8 cellular contexts compared by ENCODE assay signal in the genomic region with DNA sequence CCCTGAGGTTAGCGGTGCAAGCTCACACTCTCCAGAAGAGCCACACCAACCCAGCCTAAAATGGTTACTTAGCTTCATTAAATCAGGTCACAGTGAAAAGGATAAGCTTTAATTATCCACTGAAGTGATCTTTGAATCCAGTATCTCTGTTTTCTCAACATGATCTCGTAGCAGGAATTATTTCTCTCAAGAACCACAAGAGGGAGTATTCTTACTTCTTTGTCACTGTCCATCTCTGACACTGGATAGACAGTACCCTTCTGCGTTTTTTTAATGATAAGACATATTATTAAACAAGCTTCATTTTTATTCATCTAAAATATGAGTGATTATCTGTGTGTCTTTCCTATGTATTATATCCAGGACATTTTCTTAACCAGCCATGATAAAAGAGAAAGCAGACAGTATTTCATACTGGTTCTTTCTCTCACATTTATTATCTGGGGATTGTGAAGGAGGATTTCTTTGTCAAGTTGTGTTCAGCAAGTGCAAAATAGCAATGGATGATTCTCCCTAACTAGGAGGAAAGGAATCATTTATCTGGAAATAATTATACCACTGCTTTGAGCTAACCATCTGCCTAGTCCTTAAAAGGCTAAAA.
A peak's percentile ranks its signal among the peaks of the same experiment; 100 is the strongest.
DNase-seq lines count a peak whose midpoint lies in the region; ATAC-seq and TF ChIP-seq lines count a peak whose summit lies in the region.

No MANE protein-coding gene starts in this region.

- no peaks in the 10 kb centered on the region for H3F3A ChIP-seq in OCI-LY1 (ENCODE audit: insufficient read depth, low read length)

- no peaks in the 10 kb centered on the region for H3K36me3 ChIP-seq in OCI-LY1 (ENCODE audit: insufficient read depth, low read length)

- no peaks in the 10 kb centered on the region for H3K9me2 ChIP-seq in OCI-LY1 (ENCODE audit: low read depth, low read length)

- no peaks in the 10 kb centered on the region for H3K9me3 Mint-ChIP-seq in CD14-positive monocyte
- H3K9me3 Mint-ChIP-seq in memory B cell, result no peaks in the 10 kb centered on the region
- H3K9me3 Mint-ChIP-seq in activated T-helper 2 cell treated with anti-CD3 and anti-CD28 coated beads, Interferon-gamma antibody, Interleukin-2, Interleukin-4, amounts not matched to agents 10 μg/mL and 5 μg/mL and 100 μg/mL, durations not matched to agents 14 hours and 24 hours and 36 hours, result no peaks in the 10 kb centered on the region

- no peak overlapping the region for H3K4me3 ChIP-seq in OCI-LY1 (ENCODE audit: low read depth, low read length, poor library complexity, severe bottlenecking)

- H3K4me1 Mint-ChIP-seq in CD14-positive monocyte (no peaks in the 10 kb centered on the region), memory B cell (no peaks in the 10 kb centered on the region)
- H3K4me1 Mint-ChIP-seq in activated T-helper 2 cell treated with anti-CD3 and anti-CD28 coated beads, Interferon-gamma antibody, Interleukin-2, Interleukin-4, amounts not matched to agents 10 μg/mL and 5 μg/mL and 100 μg/mL, durations not matched to agents 14 hours and 24 hours and 36 hours (ENCODE audit: low read depth), result peaks cover 3% of the 10 kb centered on the region

- no peaks in the 10 kb centered on the region for H3K79me2 ChIP-seq in OCI-LY1 (ENCODE audit: insufficient read depth, low read length)

- TF ChIP-seq CTCF in CD14-positive monocyte (IDR thresholded peaks at IDR 0.05) (peak; percentile 72), OCI-LY1 (IDR thresholded peaks at IDR 0.05; ENCODE audit: low read length) (peak; percentile 76)

- H3K4me3 Mint-ChIP-seq in CD14-positive monocyte (no peak overlapping the region), memory B cell (no peak overlapping the region)
- H3K4me3 Mint-ChIP-seq in activated T-helper 2 cell treated with anti-CD3 and anti-CD28 coated beads, Interferon-gamma antibody, Interleukin-2, Interleukin-4, amounts not matched to agents 10 μg/mL and 5 μg/mL and 100 μg/mL, durations not matched to agents 14 hours and 24 hours and 36 hours (ENCODE audit: low read depth), result no peak overlapping the region

- H4K20me1 ChIP-seq in OCI-LY1 (ENCODE audit: insufficient read depth, low read length), result no peaks in the 10 kb centered on the region

- intact Hi-C loops in CD14-positive monocyte (cut with micrococcal nuclease), result no loop called here
- intact Hi-C loops in activated T-helper 2 cell treated with anti-CD3 and anti-CD28 coated beads, Interferon-gamma antibody, Interleukin-2, Interleukin-4, amounts not matched to agents 10 μg/mL and 5 μg/mL and 100 μg/mL, durations not matched to agents 14 hours and 24 hours and 36 hours (cut with micrococcal nuclease), result loop anchor here (2.0 to 10.0 kb wide), 3 partner anchors 149 to 253 kb away; a partner anchor contains a TSS

- peaks cover 5% of the 10 kb centered on the region for H3K4me1 ChIP-seq in OCI-LY1 (ENCODE audit: insufficient read depth, low read length, severe bottlenecking)

- no peak overlapping the region for H3K9ac ChIP-seq in OCI-LY1 (ENCODE audit: low read length)

- H3K27me3 Mint-ChIP-seq in CD14-positive monocyte (ENCODE audit: low read depth in 3 of 3) (peaks cover 0 to 3% (median 0%) of the 10 kb centered on the region in 3 donors), memory B cell (peaks cover 7% of the 10 kb centered on the region)
- H3K27me3 Mint-ChIP-seq in activated T-helper 2 cell treated with anti-CD3 and anti-CD28 coated beads, Interferon-gamma antibody, Interleukin-2, Interleukin-4, amounts not matched to agents 10 μg/mL and 5 μg/mL and 100 μg/mL, durations not matched to agents 14 hours and 24 hours and 36 hours (ENCODE audit: low read depth), result peaks cover 17% of the 10 kb centered on the region

- no peak overlapping the region for H3K27ac Mint-ChIP-seq in CD14-positive monocyte
- no peak overlapping the region for H3K27ac Mint-ChIP-seq in memory B cell
- H3K27ac Mint-ChIP-seq in activated T-helper 2 cell treated with anti-CD3 and anti-CD28 coated beads, Interferon-gamma antibody, Interleukin-2, Interleukin-4, amounts not matched to agents 10 μg/mL and 5 μg/mL and 100 μg/mL, durations not matched to agents 14 hours and 24 hours and 36 hours, result no peak overlapping the region

- H3K4me2 ChIP-seq in OCI-LY1 (ENCODE audit: low read length), result no peak overlapping the region

- no peak overlapping the region for H2AFZ ChIP-seq in OCI-LY1 (ENCODE audit: low read length)

- no peak overlapping the region for H3K27ac ChIP-seq in OCI-LY1 (ENCODE audit: low read depth, low read length, poor library complexity, severe bottlenecking)

- H3K27me3 ChIP-seq in OCI-LY1 (ENCODE audit: insufficient read depth, low read length), result no peaks in the 10 kb centered on the region

- ATAC-seq in GM18909 (IDR thresholded peaks at IDR 0.05; ENCODE audit: poor library complexity, unreplicated experiment), result peak; percentile 70
- peak; percentile 70 for ATAC-seq in memory B cell (ENCODE audit: low read depth)
- ATAC-seq in HG02970 (IDR thresholded peaks at IDR 0.05; ENCODE audit: low FRiP score, unreplicated experiment), result no peak

- no peaks in the 10 kb centered on the region for H3K9me3 ChIP-seq in OCI-LY1 (ENCODE audit: low read length)

- DNase-seq in CD14-positive monocyte (ENCODE audit: low spot score) (no peak), HPDE6-E6E7 (ENCODE audit: extremely low spot score) (peak; percentile 23), dedifferentiated amniotic fluid mesenchymal stem cell (ENCODE audit: extremely low spot score) (peak; percentile 77), memory B cell (ENCODE audit: low spot score in 2 of 2) (peak in 1 of 2 donors; percentile 4)
- no peak for DNase-seq in activated T-helper 2 cell treated with anti-CD3 and anti-CD28 coated beads, Interferon-gamma antibody, Interleukin-2, Interleukin-4, amounts not matched to agents 10 μg/mL and 5 μg/mL and 100 μg/mL, durations not matched to agents 14 hours and 24 hours and 36 hours (ENCODE audit: low spot score)

- H3K36me3 Mint-ChIP-seq in CD14-positive monocyte (no peaks in the 10 kb centered on the region), memory B cell (no peaks in the 10 kb centered on the region)
- H3K36me3 Mint-ChIP-seq in activated T-helper 2 cell treated with anti-CD3 and anti-CD28 coated beads, Interferon-gamma antibody, Interleukin-2, Interleukin-4, amounts not matched to agents 10 μg/mL and 5 μg/mL and 100 μg/mL, durations not matched to agents 14 hours and 24 hours and 36 hours (ENCODE audit: low read depth), result no peaks in the 10 kb centered on the region

Comparison
In these comparisons a context has a peak if more than half of its experiments do, and no peak if none do; other contexts are left out.
1. DNase-seq: peak in HPDE6-E6E7 (single experiment) and dedifferentiated amniotic fluid mesenchymal stem cell (single experiment); none in CD14-positive monocyte (single experiment) and activated T-helper 2 cell treated with anti-CD3 and anti-CD28 coated beads, Interferon-gamma antibody, Interleukin-2, Interleukin-4, amounts not matched to agents 10 μg/mL and 5 μg/mL and 100 μg/mL, durations not matched to agents 14 hours and 24 hours and 36 hours (single experiment).